16 cellular contexts compared by ENCODE assay signal in genomic region chr4:95191537-95191936, GRCh38.
DNase-seq lines count a peak whose midpoint lies in the region; ATAC-seq and TF ChIP-seq lines count a peak whose summit lies in the region.
"Had no signal": no experiment of that assay in that cellular context is flagged by ENCODE, and none has a peak within 500 bp of the region (broad histone marks: within the 10 kb centered on the region; RNA-seq: fewer than 3 reads in every experiment).

No MANE protein-coding gene starts in this region.

- H2AK5ac ChIP-seq in neuronal stem cell (ENCODE audit: low read depth, low read length), result peak overlapping the region; percentile 30

- peak overlapping the region; percentile 71 for H3K18ac ChIP-seq in neuronal stem cell (ENCODE audit: low read length)

- H3K27ac Mint-ChIP-seq in CD4-positive, alpha-beta memory T cell, result peak overlapping the region in 4 of 7 donors; percentile 14 to 54 (median 31)
- H3K27ac Mint-ChIP-seq: GM23338 had no signal

- no peaks in the 10 kb centered on the region for H3K9me3 Mint-ChIP-seq in CD4-positive, alpha-beta memory T cell
- H3K9me3 Mint-ChIP-seq: GM23338 had no signal

- H2BK120ac ChIP-seq in neuronal stem cell (ENCODE audit: low read depth, low read length), result no peak overlapping the region

- no peak overlapping the region for H3K4me3 Mint-ChIP-seq in CD4-positive, alpha-beta memory T cell
- H3K4me3 Mint-ChIP-seq: CD4-positive, CD25-positive, alpha-beta regulatory T cell; GM23338 had no signal

- CTCF ChIA-PET in CD4-positive, alpha-beta memory T cell (lab: Charles Lee; ENCODE audit: partially characterized antibody), result no interaction called here

- no peak for TF ChIP-seq CTCF in gastroesophageal sphincter (IDR thresholded peaks at IDR 0.05)

- H4K8ac ChIP-seq in neuronal stem cell (ENCODE audit: low read depth, low read length), result no peak overlapping the region

- DNase-seq in CD4-positive, alpha-beta memory T cell, result no peak
- DNase-seq in neuronal stem cell (ENCODE audit: low spot score), result no peak
- DNase-seq in occipital lobe (lab: John Stamatoyannopoulos, UW), result no peak
- DNase-seq in activated CD8-positive, alpha-beta memory T cell treated with anti-CD3 and anti-CD28 coated beads, Interleukin-2, amount 50 U/mL, for 48 hours, result no peak
- no peak for DNase-seq in RPMI8226
- DNase-seq: CD4-positive, CD25-positive, alpha-beta regulatory T cell; DMS79; NCI-H1048; NCI-H146; NCI-H2081 treated with DMSO at 0.1 percent for 48 hours had no signal

- no peak for TF ChIP-seq POLR2A in gastroesophageal sphincter (IDR thresholded peaks at IDR 0.05)

- H3K23ac ChIP-seq in neuronal stem cell (ENCODE audit: low read depth, low read length, poor library complexity), result peak overlapping the region; percentile 31

- H3K4me3 ChIP-seq in CD4-positive, alpha-beta memory T cell (ENCODE audit: low read length in 2 of 2), result no peak overlapping the region
- no peak overlapping the region for H3K4me3 ChIP-seq in gastroesophageal sphincter
- H3K4me3 ChIP-seq in neuronal stem cell (ENCODE audit: low read length in 2 of 2), result no peak overlapping the region
- H3K4me3 ChIP-seq: GM12878, GM23338 had no signal

- no peak overlapping the region for H3K4me2 ChIP-seq in neuronal stem cell (ENCODE audit: insufficient read depth, low read length, poor library complexity, severe bottlenecking)
- H3K4me2 ChIP-seq: GM23338 had no signal

- no peaks in the 10 kb centered on the region for H3K36me3 ChIP-seq in CD4-positive, alpha-beta memory T cell (ENCODE audit: insufficient read depth, low read length)
- H3K36me3 ChIP-seq in gastroesophageal sphincter, result no peaks in the 10 kb centered on the region
- peaks cover 0 to 10% of the 10 kb centered on the region in 2 donors for H3K36me3 ChIP-seq in neuronal stem cell (replicated peaks in 1 of 2; ENCODE audit: control insufficient read depth in 2 of 2, insufficient read depth in 2 of 2, low read length in 2 of 2)

- H3K14ac ChIP-seq in neuronal stem cell (ENCODE audit: low read length), result no peak overlapping the region

- no peak overlapping the region for H2BK12ac ChIP-seq in neuronal stem cell (ENCODE audit: low read length)

- peak overlapping the region; percentile 53 for H2BK15ac ChIP-seq in neuronal stem cell (ENCODE audit: low read length)

- H3K4ac ChIP-seq in neuronal stem cell (ENCODE audit: low read length), result no peak overlapping the region

- H2AFZ ChIP-seq in neuronal stem cell (ENCODE audit: low read length), result no peak overlapping the region

- peaks cover 0 to 1% of the 10 kb centered on the region in 2 donors for H3K27me3 Mint-ChIP-seq in CD4-positive, alpha-beta memory T cell
- H3K27me3 Mint-ChIP-seq: CD4-positive, CD25-positive, alpha-beta regulatory T cell had no signal

- no peaks in the 10 kb centered on the region for H3K36me3 Mint-ChIP-seq in CD4-positive, alpha-beta memory T cell
- H3K36me3 Mint-ChIP-seq: CD4-positive, CD25-positive, alpha-beta regulatory T cell had no signal

- H3K9me3 ChIP-seq in CD4-positive, alpha-beta memory T cell (ENCODE audit: control insufficient read depth in 1 of 2, low read length in 2 of 2), result no peaks in the 10 kb centered on the region
- H3K9me3 ChIP-seq in gastroesophageal sphincter, result no peaks in the 10 kb centered on the region
- peaks cover 0 to 5% of the 10 kb centered on the region in 2 donors for H3K9me3 ChIP-seq in neuronal stem cell (replicated peaks in 1 of 2; ENCODE audit: control insufficient read depth in 2 of 2, insufficient read depth in 1 of 2, low read depth in 1 of 2, low read length in 2 of 2)

- H3K27ac ChIP-seq in CD4-positive, alpha-beta memory T cell (ENCODE audit: low read depth, low read length), result no peak overlapping the region
- H3K27ac ChIP-seq in angular gyrus (ENCODE audit: low read depth, low read length) (peak overlapping the region; percentile 83), gastroesophageal sphincter (no peak overlapping the region), neuronal stem cell (replicated peaks; ENCODE audit: low read length) (no peak overlapping the region)
- H3K27ac ChIP-seq: HL-60 had no signal

- 83 to 94% methylated on average over 3 of the region's 3 CpGs for WGBS in gastroesophageal sphincter (ENCODE audit: low coverage in 1 of 2), 2 donors
- WGBS in neuronal stem cell (ENCODE audit: extremely low coverage in 2 of 2, insufficient read length in 2 of 2, insufficient replicate concordance in 1 of 2), 2 donors, result no CpG with 5 or more reads among the region's 3 CpGs

- TF ChIP-seq EP300 in gastroesophageal sphincter (IDR thresholded peaks at IDR 0.05), result no peak

- H2BK5ac ChIP-seq in neuronal stem cell (ENCODE audit: low read length), result no peak overlapping the region

- no peaks in the 10 kb centered on the region for H3K27me3 ChIP-seq in CD4-positive, alpha-beta memory T cell (ENCODE audit: insufficient read depth, low read length)
- H3K27me3 ChIP-seq in gastroesophageal sphincter (peaks cover 4% of the 10 kb centered on the region), neuronal stem cell (ENCODE audit: control insufficient read depth in 3 of 3, insufficient read depth in 3 of 3, low read depth in 1 of 3, low read length in 3 of 3) (peaks cover 0 to 31% (median 0%) of the 10 kb centered on the region in 3 experiments)

- intact Hi-C loops in CD4-positive, alpha-beta memory T cell (cut with micrococcal nuclease), result no loop called here

- POLR2A ChIA-PET in CD4-positive, alpha-beta memory T cell (lab: Charles Lee; ENCODE audit: partially characterized antibody), result no interaction called here

- ATAC-seq in gastroesophageal sphincter, result peak; percentile 32
- ATAC-seq: GM12878, Right ventricle myocardium inferior had no signal

- H3K9ac ChIP-seq in neuronal stem cell (ENCODE audit: low read depth, low read length, poor library complexity), result no peak overlapping the region

- H3K4me1 Mint-ChIP-seq in CD4-positive, alpha-beta memory T cell, result peaks cover 17 to 34% (median 23%) of the 10 kb centered on the region in 4 donors

- H4K91ac ChIP-seq in neuronal stem cell (ENCODE audit: low read depth, low read length, poor library complexity), result no peak overlapping the region

- no peaks in the 10 kb centered on the region for H3K79me1 ChIP-seq in neuronal stem cell (ENCODE audit: low read depth, low read length)

- peaks cover 6% of the 10 kb centered on the region for H3K4me1 ChIP-seq in CD4-positive, alpha-beta memory T cell (ENCODE audit: insufficient read depth, low read length)
- H3K4me1 ChIP-seq in gastroesophageal sphincter, result no peaks in the 10 kb centered on the region
- peaks cover 9% of the 10 kb centered on the region in 2 donors for H3K4me1 ChIP-seq in neuronal stem cell (ENCODE audit: control insufficient read depth in 2 of 2, insufficient read depth in 1 of 2, low read depth in 1 of 2, low read length in 2 of 2)
